8 cellular contexts compared by ENCODE assay signal in the genomic region with DNA sequence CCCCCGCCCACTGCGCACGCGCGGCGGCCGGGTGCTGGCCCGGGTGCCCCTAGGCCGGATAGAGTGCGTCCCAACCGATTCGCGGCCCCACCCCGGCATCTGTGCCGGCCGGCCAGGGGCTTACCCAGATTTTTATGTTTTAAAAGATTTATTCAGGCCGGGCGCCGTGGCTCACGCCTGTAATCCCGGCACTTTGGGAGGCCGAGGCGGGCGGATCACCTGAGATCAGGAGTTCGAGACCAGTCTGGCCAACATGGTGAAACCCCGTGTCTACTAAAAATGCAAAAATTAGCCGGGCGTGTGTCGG. TPM values are rescaled to one million over a fixed set of nuclear protein-coding genes. Genes with fewer than 3 reads are reported as not detected.
A peak's percentile ranks its signal among the peaks of the same experiment; 100 is the strongest.
DNase-seq lines count a peak whose midpoint lies in the region; ATAC-seq, FAIRE-seq and TF ChIP-seq lines count a peak whose summit lies in the region.
"Not testable (repeated sequence)": the region's sequence is repeated elsewhere in the genome, so short reads cannot be mapped to it uniquely, and the experiment has no call there.

No MANE protein-coding gene starts in this region.

- no CpG with 5 or more reads among the region's 29 CpGs for WGBS in A549 (ENCODE audit: missing lambda C conversion rate)

- not testable (repeated sequence) for TF ChIP-seq CTCF in A549 (IDR thresholded peaks at IDR 0.05); HFF-Myc (IDR thresholded peaks at IDR 0.05; ENCODE audit: low read depth, low read length, missing control alignments); RWPE2 (IDR thresholded peaks at IDR 0.05; ENCODE audit: poor library complexity, severe bottlenecking); astrocyte of the spinal cord (IDR thresholded peaks at IDR 0.05; ENCODE audit: low read depth, low read length); gastrocnemius medialis (IDR thresholded peaks at IDR 0.05 in 4 of 5, conservative IDR thresholded peaks at IDR 0.05 in 1 of 5)

- peak overlapping the region in 1 of 2 experiments; percentile 76; a peak in 2 of 6 replicates for H3K27ac ChIP-seq in A549
- H3K27ac ChIP-seq in RWPE2 (ENCODE audit: poor library complexity, severe bottlenecking), result not testable (repeated sequence)
- H3K27ac ChIP-seq in gastrocnemius medialis, result peak overlapping the region in 3 of 4 donors; percentile 67 to 82 (median 76)

- not testable (repeated sequence) for TF ChIP-seq POLR2A in A549 (IDR thresholded peaks at IDR 0.05; ENCODE audit: low read length); gastrocnemius medialis (IDR thresholded peaks at IDR 0.05)

- peak in 1 of 2 experiments; percentile 89; a peak in 4 of 6 replicates for ATAC-seq in A549
- ATAC-seq in GM19025 (IDR thresholded peaks at IDR 0.05; ENCODE audit: low read depth, unreplicated experiment), result peak; percentile 38
- ATAC-seq in HG03354 (IDR thresholded peaks at IDR 0.05; ENCODE audit: poor library complexity, severe bottlenecking, unreplicated experiment), result peak; percentile 62
- peak; percentile 72; the same call in 2 of the 3 replicates for ATAC-seq in RWPE2 (ENCODE audit: low read depth)
- ATAC-seq in Right ventricle myocardium superior (ENCODE audit: poor library complexity), result peak; percentile 91
- peak; percentile 84 to 85 for ATAC-seq in gastrocnemius medialis

- not testable (repeated sequence) for TF ChIP-seq EP300 in A549 (IDR thresholded peaks at IDR 0.05)

- not testable (repeated sequence) for H3K27me3 ChIP-seq in RWPE2 (ENCODE audit: insufficient read depth, poor library complexity, severe bottlenecking); gastrocnemius medialis

- H3K4me3 ChIP-seq in A549 (peak overlapping the region; percentile 42), HFF-Myc (replicated peaks; ENCODE audit: low read depth, low read length) (peak overlapping the region; percentile 45), astrocyte of the spinal cord (ENCODE audit: low read depth, low read length) (peak overlapping the region; percentile 34), gastrocnemius medialis (peak overlapping the region in 1 of 4 donors; percentile 56)
- H3K4me3 ChIP-seq in RWPE2 (ENCODE audit: severe bottlenecking), result not testable (repeated sequence)

- in situ Hi-C loops in astrocyte of the spinal cord (cut with HindIII; ENCODE audit: low sequenced_read_pairs); gastrocnemius medialis (cut with MboI; ENCODE audit: low sequenced_read_pairs in 4 of 4): not testable (repeated sequence)

- not testable (repeated sequence) for TF ChIP-seq RAD21 in A549 (conservative IDR thresholded peaks at IDR 0.05 in 1 of 2, IDR thresholded peaks at IDR 0.05 in 1 of 2)

- not testable (repeated sequence) for FAIRE-seq in A549 (lab: Jason Lieb, UNC)

- intact Hi-C loops in Right ventricle myocardium superior (cut with DNase I); gastrocnemius medialis (cut with DNase I; ENCODE audit: low total_unique reads): not testable (repeated sequence)

- not testable (repeated sequence) for H3K4me2 ChIP-seq in A549

- H3K4me1 ChIP-seq in A549; RWPE2 (ENCODE audit: insufficient read depth, poor library complexity, severe bottlenecking); gastrocnemius medialis: not testable (repeated sequence)

- H3K36me3 ChIP-seq in RWPE2 (ENCODE audit: low read depth); gastrocnemius medialis: not testable (repeated sequence)

- not testable (repeated sequence) for DNase-seq in A549 (ENCODE audit: low read depth in 1 of 2, low spot score in 1 of 2); HFF-Myc (ENCODE audit: extremely low read depth, low read depth); RWPE2 (ENCODE audit: low spot score); astrocyte of the spinal cord (ENCODE audit: low read depth, low spot score); Right ventricle myocardium superior; gastrocnemius medialis

- POLR2A ChIA-PET in A549 (lab: Yijun Ruan, JAX), result not testable (repeated sequence)

- H3K9me3 ChIP-seq in A549; RWPE2 (ENCODE audit: severe bottlenecking); gastrocnemius medialis: not testable (repeated sequence)

- CTCF ChIA-PET in A549 (lab: Yijun Ruan, JAX), result not testable (repeated sequence)

RNA-seq across cellular contexts. Expression of a gene that starts 35.9 kb away (rescaled TPM):
- polyA plus RNA-seq in A549 (2011; rRNA removed), result 0.63 and 0.97 TPM in 2 replicates
- polyA plus RNA-seq in A549 (2012; cell fraction: cytosol; rRNA removed), result 0.52 and 0.66 TPM in 2 replicates
- 14.0 and 18.6 TPM in 2 replicates for polyA plus RNA-seq in A549 (2012; cell fraction: nucleus; rRNA removed)
- 2.0 to 2.9 TPM (median 2.5 TPM) in 3 replicates for polyA plus RNA-seq in A549 (2017; fragmentation: RNase III; extraction: RNeasy Plus Mini Kit Qiagen cat#74134 plus additional on column Dnase treatment)
- 0.58 and 1.0 TPM in 2 replicates for polyA minus RNA-seq in A549 (2011; rRNA and poly(A)+ RNA removed)
- total RNA-seq in Right ventricle myocardium superior, result 0.94 TPM
- 1 to 10 TPM in 1 of 4 donors, under 1 TPM in 3; 0.04 to 1.1 (median 0.33) TPM for total RNA-seq in gastrocnemius medialis
